9 cellular contexts compared by ENCODE assay signal in the genomic region with DNA sequence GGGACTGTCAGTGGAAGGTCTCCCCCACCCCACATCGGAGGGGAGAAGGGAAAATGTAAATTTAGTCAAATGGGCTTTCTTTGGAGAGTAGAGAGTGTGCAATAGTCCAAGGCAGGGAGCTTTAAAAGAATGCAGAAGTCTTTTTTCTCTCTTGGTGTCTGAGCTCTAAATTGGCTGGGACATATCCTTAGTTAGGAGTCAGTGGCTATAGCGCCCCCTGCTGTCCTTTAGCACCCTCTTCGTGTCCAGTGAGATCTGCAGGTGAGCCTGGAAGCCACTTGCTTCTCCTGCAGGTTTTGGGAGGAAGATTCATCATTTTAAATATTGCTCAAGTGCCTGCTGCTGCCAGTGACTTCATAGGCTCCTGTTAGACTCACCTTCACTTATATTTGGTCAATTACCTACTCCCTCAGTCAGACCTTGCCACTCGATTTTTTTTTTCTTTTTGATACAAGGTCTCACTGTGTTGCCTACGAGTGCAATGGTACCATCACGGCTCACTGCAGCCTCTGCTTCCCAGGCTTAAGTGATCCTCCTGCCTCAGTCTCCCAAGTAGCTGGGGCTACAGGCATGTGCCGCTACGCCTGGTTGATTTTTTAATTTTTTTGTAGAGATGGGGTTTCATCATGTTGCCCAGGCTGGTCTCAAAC.
DNase-seq lines count a peak whose midpoint lies in the region; ATAC-seq, FAIRE-seq and TF ChIP-seq lines count a peak whose summit lies in the region.
"Had no signal": no experiment of that assay in that cellular context is flagged by ENCODE, and none has a peak within 500 bp of the region (broad histone marks: within the 10 kb centered on the region; RNA-seq: fewer than 3 reads in every experiment).

No MANE protein-coding gene starts in this region.

- H3K9me3 ChIP-seq in ascending aorta (no peaks in the 10 kb centered on the region), small intestine (ENCODE audit: control insufficient read depth, low read depth) (no peaks in the 10 kb centered on the region)

- ATAC-seq in GM21528 (IDR thresholded peaks at IDR 0.05; ENCODE audit: low FRiP score, unreplicated experiment) = no peak

- peak; percentile 34 to 56 (median 45) for TF ChIP-seq CTCF in ascending aorta (IDR thresholded peaks at IDR 0.05)

- no peaks in the 10 kb centered on the region for H3K4me1 ChIP-seq in ascending aorta
- no peaks in the 10 kb centered on the region for H3K4me1 ChIP-seq in small intestine (ENCODE audit: control insufficient read depth in 2 of 2, insufficient read depth in 1 of 2, low read depth in 1 of 2, low read length in 1 of 2)

- WGBS in small intestine, 3 donors = 45 to 52% (median 46%) methylated on average over 8 of the region's 8 CpGs

- no peak overlapping the region for H3K27ac ChIP-seq in ascending aorta
- H3K27ac ChIP-seq in small intestine (ENCODE audit: low read depth in 1 of 2, low read length in 1 of 2) = no peak overlapping the region

- H3K36me3 ChIP-seq in ascending aorta (no peaks in the 10 kb centered on the region), small intestine (ENCODE audit: control insufficient read depth in 2 of 2, insufficient read depth in 2 of 2, low read length in 2 of 2) (no peaks in the 10 kb centered on the region)

- FAIRE-seq in small intestine (lab: Jason Lieb, UNC) = no peak
- FAIRE-seq: A204.1 had no signal

- H3K27me3 ChIP-seq in ascending aorta = no peaks in the 10 kb centered on the region
- no peaks in the 10 kb centered on the region for H3K27me3 ChIP-seq in small intestine (ENCODE audit: control insufficient read depth in 2 of 2, insufficient read depth in 2 of 2, low read length in 2 of 2)

- peak; percentile 69 for DNase-seq in DMS53 (lab: John Stamatoyannopoulos, UW)
- DNase-seq in DMS53 treated with DMSO at 0.1 percent for 48 hours (lab: John Stamatoyannopoulos, UW; ENCODE audit: unreplicated experiment) = no peak
- DNase-seq in NCI-H1092 treated with DMSO at 0.1 percent for 48 hours (lab: John Stamatoyannopoulos, UW) = peak; percentile 75
- peak; percentile 41 to 77 (median 68) for DNase-seq in T-helper 2 cell
- peak in 1 of 2 donors; percentile 83 for DNase-seq in ascending aorta (ENCODE audit: low spot score in 2 of 2)
- DNase-seq in hypothalamus (lab: John Stamatoyannopoulos, UW) = peak in 48 of 51 donors; percentile 3 to 90 (median 40)
- peak; percentile 84 for DNase-seq in small intestine

- H3K4me3 ChIP-seq in ascending aorta (no peak overlapping the region), small intestine (ENCODE audit: low read depth in 1 of 2, low read length in 2 of 2) (no peak overlapping the region)

- intact Hi-C loops in ascending aorta (cut with DNase I) = loop anchor here (1.0 to 5.0 kb wide), 2 partner anchors 209 to 273 kb away; no protein-coding TSS in a partner anchor
